1 cellular context compared by ENCODE assay signal in the genomic region with DNA sequence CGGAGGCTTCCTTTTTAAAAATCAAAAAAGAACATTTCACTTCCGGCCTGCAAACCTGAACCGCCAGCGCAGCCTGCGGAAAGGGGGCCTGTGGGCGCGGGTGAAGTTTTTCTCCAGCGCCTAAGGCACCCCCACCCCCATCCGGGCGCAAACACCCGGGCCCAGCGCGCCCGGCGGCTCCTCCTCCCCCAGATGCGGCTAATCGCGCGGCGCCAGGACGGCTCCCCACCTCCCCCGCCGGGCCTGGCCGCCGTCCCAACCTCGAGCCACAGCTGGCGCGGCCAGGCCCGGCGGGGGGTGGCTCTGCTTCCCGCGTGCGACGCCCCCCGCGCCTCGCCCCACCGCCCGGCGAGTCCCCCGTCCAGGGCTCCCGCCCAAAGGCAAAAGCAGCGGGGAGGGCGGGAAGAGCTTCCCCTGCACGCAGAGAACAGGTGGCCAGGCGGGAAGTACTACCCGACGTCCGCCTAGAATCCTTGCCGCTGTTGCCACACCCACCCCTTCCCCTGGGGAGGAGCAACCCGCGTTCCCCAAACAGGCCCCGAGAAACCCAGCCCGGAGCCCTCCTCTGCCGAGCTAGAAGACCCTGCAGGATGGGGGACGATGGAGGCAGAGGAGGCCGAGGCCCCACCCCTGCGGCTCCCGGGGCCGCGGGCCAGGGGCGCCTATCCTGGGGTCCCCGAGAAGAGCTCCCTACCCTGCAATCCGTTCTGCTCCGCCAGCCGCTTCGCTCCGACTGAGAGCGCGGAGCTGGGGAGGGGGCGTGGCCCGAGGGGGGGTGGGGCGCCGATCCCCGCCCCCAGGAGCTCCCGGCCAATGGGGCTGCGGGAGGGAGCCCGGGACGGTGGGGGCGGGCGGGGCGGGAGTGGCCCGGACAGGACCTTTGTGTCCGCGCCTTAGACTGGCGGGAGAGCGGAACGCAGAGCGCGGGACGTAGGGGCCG.
A peak's percentile ranks its signal among the peaks of the same experiment; 100 is the strongest.
TF ChIP-seq lines count a peak whose summit lies in the region.

A gene (minus strand): TSS at position 735 of the 940 bp plus-strand sequence. CDS start 9,678 bp downstream, outside the sequence.

TF ChIP-seq in SK-N-SH, 30 proteins besides CTCF, POLR2A, EP300 and RAD21 (continued from another document):
- TF ChIP-seq, protein P1, sequence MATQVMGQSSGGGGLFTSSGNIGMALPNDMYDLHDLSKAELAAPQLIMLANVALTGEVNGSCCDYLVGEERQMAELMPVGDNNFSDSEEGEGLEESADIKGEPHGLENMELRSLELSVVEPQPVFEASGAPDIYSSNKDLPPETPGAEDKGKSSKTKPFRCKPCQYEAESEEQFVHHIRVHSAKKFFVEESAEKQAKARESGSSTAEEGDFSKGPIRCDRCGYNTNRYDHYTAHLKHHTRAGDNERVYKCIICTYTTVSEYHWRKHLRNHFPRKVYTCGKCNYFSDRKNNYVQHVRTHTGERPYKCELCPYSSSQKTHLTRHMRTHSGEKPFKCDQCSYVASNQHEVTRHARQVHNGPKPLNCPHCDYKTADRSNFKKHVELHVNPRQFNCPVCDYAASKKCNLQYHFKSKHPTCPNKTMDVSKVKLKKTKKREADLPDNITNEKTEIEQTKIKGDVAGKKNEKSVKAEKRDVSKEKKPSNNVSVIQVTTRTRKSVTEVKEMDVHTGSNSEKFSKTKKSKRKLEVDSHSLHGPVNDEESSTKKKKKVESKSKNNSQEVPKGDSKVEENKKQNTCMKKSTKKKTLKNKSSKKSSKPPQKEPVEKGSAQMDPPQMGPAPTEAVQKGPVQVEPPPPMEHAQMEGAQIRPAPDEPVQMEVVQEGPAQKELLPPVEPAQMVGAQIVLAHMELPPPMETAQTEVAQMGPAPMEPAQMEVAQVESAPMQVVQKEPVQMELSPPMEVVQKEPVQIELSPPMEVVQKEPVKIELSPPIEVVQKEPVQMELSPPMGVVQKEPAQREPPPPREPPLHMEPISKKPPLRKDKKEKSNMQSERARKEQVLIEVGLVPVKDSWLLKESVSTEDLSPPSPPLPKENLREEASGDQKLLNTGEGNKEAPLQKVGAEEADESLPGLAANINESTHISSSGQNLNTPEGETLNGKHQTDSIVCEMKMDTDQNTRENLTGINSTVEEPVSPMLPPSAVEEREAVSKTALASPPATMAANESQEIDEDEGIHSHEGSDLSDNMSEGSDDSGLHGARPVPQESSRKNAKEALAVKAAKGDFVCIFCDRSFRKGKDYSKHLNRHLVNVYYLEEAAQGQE (IDR thresholded peaks at IDR 0.05; ENCODE audit: low read depth, low read length), result peak; percentile 53; the same call in 1 of the 2 replicates
- TF ChIP-seq NRF1 (IDR thresholded peaks at IDR 0.05; ENCODE audit: low read depth, low read length) (no peak), NFIC (IDR thresholded peaks at IDR 0.05; ENCODE audit: borderline replicate concordance) (peak; percentile 17; the same call in 1 of the 2 replicates), TAF1 (IDR thresholded peaks at IDR 0.05; ENCODE audit: borderline replicate concordance, low read depth, low read length) (peak; percentile 95), CHD2 (IDR thresholded peaks at IDR 0.05; ENCODE audit: low read length, partially characterized antibody) (no peak), ELF1 (IDR thresholded peaks at IDR 0.05) (no peak)
TF ChIP-seq in SK-N-SH: peak in this region for 8.
